In the genomic region with DNA sequence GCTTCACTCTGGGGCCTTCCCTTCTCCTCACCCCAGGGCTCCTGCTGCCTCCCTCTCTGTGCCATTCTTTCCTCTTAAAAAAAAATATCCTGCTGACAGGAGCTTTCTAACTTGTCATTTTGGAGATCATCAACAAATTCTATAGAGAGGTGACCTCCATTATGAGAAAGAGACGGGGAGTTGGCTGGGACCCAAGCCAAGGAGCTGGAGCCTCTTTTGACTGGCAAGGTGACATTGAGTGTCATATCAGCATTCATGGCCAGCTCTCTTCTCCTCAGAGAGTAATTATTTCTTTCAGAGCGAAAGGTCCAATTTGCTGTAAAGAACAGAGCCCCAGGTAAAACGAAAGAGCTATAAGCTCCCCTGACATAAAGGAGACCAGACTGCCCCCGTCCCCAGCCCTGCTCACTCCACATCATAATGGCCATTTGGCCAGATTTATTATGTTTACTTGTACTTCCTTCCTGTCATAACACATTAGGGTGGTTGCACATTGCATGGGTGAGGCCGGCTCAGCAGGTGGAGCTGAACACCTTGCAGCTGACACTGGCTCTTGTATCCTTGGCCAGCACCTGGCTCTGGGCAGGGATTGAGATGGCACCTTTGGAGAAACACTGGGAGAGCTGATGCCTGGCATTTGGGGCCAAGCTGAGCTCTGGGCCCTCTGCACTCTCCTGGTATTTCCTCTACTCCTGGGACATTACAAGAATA, we compare ENCODE assay signal across 16 cellular contexts.
DNase-seq lines count a peak whose midpoint lies in the region; ATAC-seq and TF ChIP-seq lines count a peak whose summit lies in the region.
"Had no signal": no experiment of that assay in that cellular context is flagged by ENCODE, and none has a peak within 500 bp of the region (broad histone marks: within the 10 kb centered on the region; RNA-seq: fewer than 3 reads in every experiment).

No MANE protein-coding gene starts in this region.

- no peak for TF ChIP-seq POLR2A in esophagus squamous epithelium (IDR thresholded peaks at IDR 0.05)

- intact Hi-C loops in left ventricle myocardium superior (cut with micrococcal nuclease) = no loop called here
- intact Hi-C loops in esophagus squamous epithelium (cut with DNase I) = no loop called here

- peak; percentile 98 for DNase-seq in COR-L47 (lab: John Stamatoyannopoulos, UW)
- peak; percentile 75 for DNase-seq in NCI-H146 treated with DMSO at 0.1 percent for 48 hours (lab: John Stamatoyannopoulos, UW; ENCODE audit: unreplicated experiment)
- DNase-seq in NCI-H748 treated with DMSO at 0.1 percent for 48 hours (lab: John Stamatoyannopoulos, UW) = peak; percentile 79
- peak; percentile 61 for DNase-seq in left ventricle myocardium superior
- DNase-seq in esophagus squamous epithelium (lab: John Stamatoyannopoulos, UW) = no peak
- no peak for DNase-seq in stimulated activated naive CD4-positive, alpha-beta T cell (lab: John Stamatoyannopoulos, UW)
- no peak for DNase-seq in cerebellar cortex (ENCODE audit: low spot score)
- DNase-seq: activated CD4-positive, CD25-positive, alpha-beta regulatory T cell treated with anti-CD3 and anti-CD28 coated beads, Interleukin-2, amount 50 U/mL, for 72 hours; activated CD8-positive, alpha-beta memory T cell treated with anti-CD3 and anti-CD28 coated beads, Interleukin-2, amount 50 U/mL, for 48 hours; activated naive CD4-positive, alpha-beta T cell; CD4-positive, alpha-beta memory T cell; dorsolateral prefrontal cortex; hippocampal formation; NCI-H524 had no signal

- no peaks in the 10 kb centered on the region for H3K36me3 ChIP-seq in esophagus squamous epithelium

- no peak for TF ChIP-seq CTCF in esophagus squamous epithelium (IDR thresholded peaks at IDR 0.05)

- H3K27me3 ChIP-seq in esophagus squamous epithelium = no peaks in the 10 kb centered on the region
- H3K27me3 ChIP-seq: dorsolateral prefrontal cortex had no signal

- no peaks in the 10 kb centered on the region for H3K9me3 ChIP-seq in esophagus squamous epithelium
- H3K9me3 ChIP-seq: A549 had no signal

- H3K4me1 ChIP-seq in esophagus squamous epithelium = no peaks in the 10 kb centered on the region
- H3K4me1 ChIP-seq: A549 had no signal

- H3K4me3 ChIP-seq in esophagus squamous epithelium = no peak overlapping the region
- H3K4me3 ChIP-seq: A549, dorsolateral prefrontal cortex had no signal

- 72 to 74% methylated on average over 4 of the region's 5 CpGs for WGBS in esophagus squamous epithelium, 2 donors

- no peak overlapping the region for H3K27ac ChIP-seq in esophagus squamous epithelium
- H3K27ac ChIP-seq: A549, dorsolateral prefrontal cortex had no signal

- ATAC-seq in left ventricle myocardium superior (peak; percentile 17), HG03196 (IDR thresholded peaks at IDR 0.05; ENCODE audit: unreplicated experiment) (no peak)
- ATAC-seq: A549 had no signal

Comparison
In these comparisons a context has a peak if more than half of its experiments do, and no peak if none do; other contexts are left out.
1. DNase-seq: peak in COR-L47 (single experiment), NCI-H146 treated with DMSO at 0.1 percent for 48 hours (single experiment), NCI-H748 treated with DMSO at 0.1 percent for 48 hours (single experiment) and left ventricle myocardium superior (single experiment); none in esophagus squamous epithelium (single experiment), stimulated activated naive CD4-positive, alpha-beta T cell (0 of 6) and cerebellar cortex (single experiment).